ENCODE assay signal across 8 cellular contexts in genomic region chr12:53726342-53726741, GRCh38. TPM values are rescaled to one million over a fixed set of nuclear protein-coding genes. Genes with fewer than 3 reads are reported as not detected.
DNase-seq lines count a peak whose midpoint lies in the region; ATAC-seq, FAIRE-seq and TF ChIP-seq lines count a peak whose summit lies in the region.

No MANE protein-coding gene starts in this region.

- no peak overlapping the region for H2AFZ ChIP-seq in OCI-LY3 (ENCODE audit: low read depth, low read length)
- H2AFZ ChIP-seq in H1 (ENCODE audit: low read length): no peak overlapping the region

- H4K8ac ChIP-seq in H1 (ENCODE audit: extremely low read depth, insufficient read depth, low read length): no peak overlapping the region

- CTCF ChIA-PET in H1 (lab: Charles Lee; ENCODE audit: partially characterized antibody): interaction anchor here (0.9 to 14.5 kb wide), 6 partner anchors 12 to 204 kb away, joined by 3 to 237 read pairs (median 6); no protein-coding TSS in a partner anchor

- H3K4me2 ChIP-seq in OCI-LY3 (ENCODE audit: low read length): peak overlapping the region; percentile 95
- peak overlapping the region; percentile 84 to 86; a peak in 3 of 4 replicates for H3K4me2 ChIP-seq in H1 (ENCODE audit: insufficient read depth in 1 of 2, low read depth in 2 of 2, low read length in 2 of 2)

- H4K5ac ChIP-seq in H1 (ENCODE audit: insufficient read length, low read depth, low read length): no peak overlapping the region

- no peak overlapping the region for H3K23ac ChIP-seq in H1 (ENCODE audit: insufficient read length)

- peaks cover 3% of the 10 kb centered on the region; the same call in 1 of the 2 replicates for H3K23me2 ChIP-seq in H1 (ENCODE audit: low read depth, low read length)

- 60% methylated on average over 2 of the region's 2 CpGs; no CpG with 5 or more reads in 1 of the 2 experiments for WGBS in H1 (ENCODE audit: extremely low coverage in 1 of 2, insufficient coverage in 1 of 2, insufficient read length in 1 of 2, insufficient replicate concordance in 2 of 2, low coverage in 1 of 2, low lambda C conversion rate in 2 of 2, missing lambda C conversion rate in 1 of 2), 2 experiments
- WGBS in pancreas, 2 donors: 5 to 10% methylated on average over 2 of the region's 2 CpGs

- H3K14ac ChIP-seq in H1 (ENCODE audit: insufficient read length): no peak overlapping the region

- H3K4me1 ChIP-seq in OCI-LY3 (ENCODE audit: low read length): peaks cover 13% of the 10 kb centered on the region
- H3K4me1 ChIP-seq in H1 (replicated peaks in 1 of 4; ENCODE audit: control insufficient read depth in 3 of 4, insufficient read depth in 4 of 4, low read length in 3 of 4): peaks cover 0 to 11% (median 1%) of the 10 kb centered on the region in 4 experiments; a peak in 5 of 7 replicates
- peaks cover 5 to 10% (median 7%) of the 10 kb centered on the region in 3 donors for H3K4me1 ChIP-seq in pancreas

- TF ChIP-seq CTCF in OCI-LY3 (IDR thresholded peaks at IDR 0.05; ENCODE audit: low read depth, low read length) (no peak), H1 (IDR thresholded peaks at IDR 0.05; ENCODE audit: control extremely low read depth in 1 of 3, insufficient read depth in 1 of 3, low read depth in 1 of 3, low read length in 3 of 3) (no peak), pancreas (IDR thresholded peaks at IDR 0.05) (no peak)

- POLR2A ChIA-PET in H1 (lab: Charles Lee; ENCODE audit: partially characterized antibody): interaction anchor here (1.5 kb wide), 1 partner anchor 29 kb away, joined by 4 read pairs; no protein-coding TSS in a partner anchor

- no peak overlapping the region for H2BK12ac ChIP-seq in H1 (ENCODE audit: low read depth, low read length)

- H4K91ac ChIP-seq in H1 (replicated peaks; ENCODE audit: insufficient read length, low read length): no peak overlapping the region

- DNase-seq in EH (ENCODE audit: low read depth) (peak; percentile 49), H1 (ENCODE audit: low read depth in 1 of 2, low spot score in 2 of 2) (no peak), pancreas (no peak), left lobe of liver (ENCODE audit: low spot score) (no peak), NCI-H774 (lab: John Stamatoyannopoulos, UW) (no peak)
- no peak for DNase-seq in stimulated activated CD4-positive, alpha-beta T cell treated with anti-CD3 and anti-CD28 coated beads, Interleukin-1b, Interleukin-23, amount 100 ng/mL, for 48 hours

- no peak overlapping the region for H2BK20ac ChIP-seq in H1 (ENCODE audit: low read length)

- ATAC-seq in pancreas: no peak
- ATAC-seq in left lobe of liver: no peak
- ATAC-seq in GM18867 (IDR thresholded peaks at IDR 0.05; ENCODE audit: unreplicated experiment): no peak

- H3K79me2 ChIP-seq in OCI-LY3 (ENCODE audit: low read length): no peaks in the 10 kb centered on the region
- no peaks in the 10 kb centered on the region for H3K79me2 ChIP-seq in H1 (ENCODE audit: control insufficient read depth in 1 of 2, insufficient read depth in 2 of 2, low read length in 2 of 2)

- H3K79me1 ChIP-seq in H1 (ENCODE audit: low read depth, low read length): no peaks in the 10 kb centered on the region

- H4K20me1 ChIP-seq in OCI-LY3 (ENCODE audit: insufficient read depth, low read length) (no peaks in the 10 kb centered on the region), H1 (replicated peaks in 1 of 2; ENCODE audit: control insufficient read depth in 1 of 2, insufficient read depth in 2 of 2, low read length in 2 of 2) (no peaks in the 10 kb centered on the region)

- H2BK5ac ChIP-seq in H1 (ENCODE audit: low read depth, low read length): no peak overlapping the region

- H3K36me3 ChIP-seq in OCI-LY3 (replicated peaks; ENCODE audit: low read depth, low read length): no peaks in the 10 kb centered on the region
- H3K36me3 ChIP-seq in H1 (ENCODE audit: control insufficient read depth in 2 of 4, insufficient read depth in 4 of 4, low read length in 3 of 4): no peaks in the 10 kb centered on the region
- peaks cover 0 to 30% (median 12%) of the 10 kb centered on the region in 3 donors for H3K36me3 ChIP-seq in pancreas

- H3K27me3 ChIP-seq in OCI-LY3 (ENCODE audit: low read depth, low read length) (no peaks in the 10 kb centered on the region), H1 (replicated peaks in 1 of 4; ENCODE audit: control insufficient read depth in 3 of 4, extremely low read depth in 1 of 4, insufficient read depth in 3 of 4, low read length in 3 of 4) (peaks cover 0 to 3% (median 0%) of the 10 kb centered on the region in 4 experiments; a peak in 1 of 7 replicates), pancreas (no peaks in the 10 kb centered on the region)

- H3K27ac ChIP-seq in OCI-LY3 (ENCODE audit: low read length) (no peak overlapping the region), H1 (ENCODE audit: low read depth, low read length) (no peak overlapping the region), pancreas (no peak overlapping the region)

- H3K9ac ChIP-seq in OCI-LY3 (ENCODE audit: low read length): peak overlapping the region; percentile 50; the same call in 1 of the 2 replicates
- H3K9ac ChIP-seq in H1 (replicated peaks in 1 of 4; ENCODE audit: extremely low read depth in 1 of 4, low read depth in 3 of 4, low read length in 3 of 4): 0 out of 7 replicates have a peak overlapping the region, but pooled peaks of 1 of the 4 experiments have one; percentile 36

- H2BK120ac ChIP-seq in H1 (replicated peaks; ENCODE audit: low read depth, low read length): no peak overlapping the region

- intact Hi-C loops in pancreas (cut with DNase I): no loop called here

- no peak overlapping the region for H3K56ac ChIP-seq in H1 (replicated peaks; ENCODE audit: insufficient read length, low read depth, low read length)

- H2BK15ac ChIP-seq in H1 (ENCODE audit: low read length): no peak overlapping the region

- FAIRE-seq in H1 (lab: Jason Lieb, UNC): no peak
- no peak for FAIRE-seq in pancreas (lab: Jason Lieb, UNC)

- no peak overlapping the region for H3K4ac ChIP-seq in H1 (replicated peaks; ENCODE audit: insufficient read length, low read depth, low read length)

- TF ChIP-seq RAD21 in H1 (IDR thresholded peaks at IDR 0.05 in 1 of 2, conservative IDR thresholded peaks at IDR 0.05 in 1 of 2; ENCODE audit: low read depth in 2 of 2, low read length in 2 of 2): no peak

- TF ChIP-seq POLR2A in H1 (IDR thresholded peaks at IDR 0.05; ENCODE audit: control extremely low read depth in 1 of 2, low read depth in 2 of 2, low read length in 2 of 2): no peak

- H3K9me3 ChIP-seq in OCI-LY3 (ENCODE audit: insufficient read depth, low read length) (no peaks in the 10 kb centered on the region), H1 (ENCODE audit: insufficient read depth in 2 of 2, low read depth in 1 of 2, low read length in 1 of 2) (no peaks in the 10 kb centered on the region), pancreas (no peaks in the 10 kb centered on the region)

- peak overlapping the region; percentile 84 for H3K4me3 ChIP-seq in OCI-LY3 (ENCODE audit: low read length)
- H3K4me3 ChIP-seq in H1 (ENCODE audit: extremely low read depth in 1 of 4, insufficient read depth in 2 of 4, low read depth in 3 of 4, low read length in 4 of 4): peak overlapping the region; percentile 53 to 88 (median 74); a peak in 6 of 8 replicates
- H3K4me3 ChIP-seq in pancreas: peak overlapping the region; percentile 64 to 83 (median 67)

- no peak for TF ChIP-seq EP300 in H1 (IDR thresholded peaks at IDR 0.05; ENCODE audit: borderline replicate concordance in 1 of 2, low read depth in 2 of 2, low read length in 2 of 2)

- no peak overlapping the region for H3K18ac ChIP-seq in H1 (ENCODE audit: extremely low read depth, low read length)

- H2AK5ac ChIP-seq in H1 (ENCODE audit: low read depth, low read length): no peak overlapping the region

TF ChIP-seq in H1, 55 proteins besides CTCF, POLR2A, EP300 and RAD21 (continues in another document):
- no peak for TF ChIP-seq TBP (IDR thresholded peaks at IDR 0.05; ENCODE audit: low read depth, low read length)
- TF ChIP-seq POLR2AphosphoS5 (IDR thresholded peaks at IDR 0.05; ENCODE audit: low read depth, low read length): no peak
- no peak for TF ChIP-seq CREB1 (IDR thresholded peaks at IDR 0.05)
- TF ChIP-seq YY1 (IDR thresholded peaks at IDR 0.05; ENCODE audit: low read depth, low read length): no peak

RNA-seq across cellular contexts. Expression of gene CALCOCO1, which starts 0.9 kb away (rescaled TPM):
- total RNA-seq in H1 (2021; fragmentation: NEBNext Ultra II Directional; extraction: Animal tissue kit (Norgen Biotek cat#: 25700)): 18.7 and 20.3 TPM in 2 replicates
- polyA plus RNA-seq in H1 (2011; rRNA removed): 35.3 and 39.3 TPM in 2 replicates
- 32.3 TPM for polyA plus RNA-seq in H1 (2011; cell fraction: cytosol; rRNA removed)
- polyA plus RNA-seq in H1 (2011; cell fraction: nucleus; rRNA removed): 65.4 TPM
- polyA plus RNA-seq in H1 (2012, experiment 1 of 2): 18.8 to 23.4 TPM (median 21.7 TPM) in 4 replicates
- polyA plus RNA-seq in H1 (2012, experiment 2 of 2): 17.8 TPM
- polyA plus RNA-seq in H1 (2013, experiment 1 of 2): 12.3 TPM
- polyA plus RNA-seq in H1 (2013, experiment 2 of 2): 10.1 TPM
- polyA minus RNA-seq in H1 (2011; rRNA and poly(A)+ RNA removed): 33.5 and 37.1 TPM in 2 replicates
- 9.6 TPM for polyA minus RNA-seq in H1 (2011; cell fraction: cytosol; rRNA and poly(A)+ RNA removed)
- 28.7 TPM for polyA minus RNA-seq in H1 (2011; cell fraction: nucleus; rRNA and poly(A)+ RNA removed)
- total RNA-seq in pancreas: 100 to 1,000 TPM in 1 of 6 donors, 10 to 100 TPM in 5; 28.2 to 102 (median 72.3) TPM
- 100 to 1,000 TPM; 102 to 103 TPM for polyA plus RNA-seq in pancreas
- 43.8 TPM for total RNA-seq in left lobe of liver

RNA-seq across cellular contexts. Expression of gene CISTR, which starts 25.4 kb away (rescaled TPM):
- total RNA-seq in H1 (2021; fragmentation: NEBNext Ultra II Directional; extraction: Animal tissue kit (Norgen Biotek cat#: 25700)): not detected in 2 replicates
- not detected in 2 replicates for polyA plus RNA-seq in H1 (2011; rRNA removed)
- not detected for polyA plus RNA-seq in H1 (2011; cell fraction: cytosol; rRNA removed)
- polyA plus RNA-seq in H1 (2011; cell fraction: nucleus; rRNA removed): not detected
- not detected in 4 replicates for polyA plus RNA-seq in H1 (2012, experiment 1 of 2)
- polyA plus RNA-seq in H1 (2012, experiment 2 of 2): not detected
- polyA plus RNA-seq in H1 (2013, experiment 1 of 2): not detected
- polyA plus RNA-seq in H1 (2013, experiment 2 of 2): not detected
- not detected in 2 replicates for polyA minus RNA-seq in H1 (2011; rRNA and poly(A)+ RNA removed)
- polyA minus RNA-seq in H1 (2011; cell fraction: cytosol; rRNA and poly(A)+ RNA removed): not detected
- polyA minus RNA-seq in H1 (2011; cell fraction: nucleus; rRNA and poly(A)+ RNA removed): not detected
- not detected for total RNA-seq in pancreas
- polyA plus RNA-seq in pancreas: not detected
- not detected for total RNA-seq in left lobe of liver

RNA-seq across cellular contexts. Expression of gene ATP5MC2, which starts 50.5 kb away (rescaled TPM):
- 401 and 408 TPM in 2 replicates for total RNA-seq in H1 (2021; fragmentation: NEBNext Ultra II Directional; extraction: Animal tissue kit (Norgen Biotek cat#: 25700))
- polyA plus RNA-seq in H1 (2011; rRNA removed) (823 and 952 TPM in 2 replicates), pancreas (100 to 1,000 TPM; 246 to 350 TPM)
- 584 TPM for polyA plus RNA-seq in H1 (2011; cell fraction: cytosol; rRNA removed)
- 709 TPM for polyA plus RNA-seq in H1 (2011; cell fraction: nucleus; rRNA removed)
- polyA plus RNA-seq in H1 (2012, experiment 1 of 2): 445 to 731 TPM (median 682 TPM) in 4 replicates
- polyA plus RNA-seq in H1 (2012, experiment 2 of 2): 757 TPM
- 530 TPM for polyA plus RNA-seq in H1 (2013, experiment 1 of 2)
- polyA plus RNA-seq in H1 (2013, experiment 2 of 2): 521 TPM
- 687 and 870 TPM in 2 replicates for polyA minus RNA-seq in H1 (2011; rRNA and poly(A)+ RNA removed)
- 270 TPM for polyA minus RNA-seq in H1 (2011; cell fraction: cytosol; rRNA and poly(A)+ RNA removed)
- 276 TPM for polyA minus RNA-seq in H1 (2011; cell fraction: nucleus; rRNA and poly(A)+ RNA removed)
- total RNA-seq in pancreas (100 to 1,000 TPM; 134 to 229 (median 180) TPM), left lobe of liver (118 TPM)
